Comparison of ENCODE assay signal across 8 cellular contexts in the genomic region with DNA sequence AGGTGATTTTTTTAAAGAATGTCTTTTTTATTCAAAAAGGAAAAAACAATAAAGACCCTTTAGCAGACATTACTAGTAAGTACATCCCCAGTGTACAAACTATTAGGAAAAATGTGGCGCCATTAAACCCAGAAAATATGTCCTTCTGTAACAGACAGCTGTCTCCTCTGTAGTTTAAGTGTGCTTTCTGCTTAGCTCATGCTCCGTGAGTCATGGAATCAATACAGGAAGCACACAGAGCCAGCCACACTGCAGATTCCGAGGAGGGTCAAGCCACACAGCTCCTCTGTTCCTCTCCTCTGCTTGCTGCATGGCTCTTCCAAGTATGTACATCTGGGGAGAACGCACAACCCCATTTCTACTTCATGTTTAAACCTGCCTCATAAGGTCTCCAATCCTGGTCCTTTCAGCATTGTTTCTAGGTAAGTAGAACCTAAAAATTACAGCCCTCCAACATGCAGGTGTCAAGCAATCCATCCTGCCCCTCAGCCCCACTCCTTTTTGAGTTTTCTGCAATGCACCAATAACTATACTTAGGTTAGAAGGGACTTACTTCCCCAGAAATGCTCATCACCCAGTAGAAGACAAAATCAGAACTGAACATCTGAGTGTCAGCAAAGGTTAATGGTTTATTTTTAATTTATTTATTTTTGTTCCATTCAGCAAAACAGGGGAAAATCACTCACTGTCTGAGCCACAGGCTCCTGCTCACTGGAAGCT. TPM values are rescaled to one million over a fixed set of nuclear protein-coding genes. Genes with fewer than 3 reads are reported as not detected.
DNase-seq lines count a peak whose midpoint lies in the region; ATAC-seq and TF ChIP-seq lines count a peak whose summit lies in the region.

No MANE protein-coding gene starts in this region.

- H3K9me3 Mint-ChIP-seq in mesothelial cell of epicardium: no peaks in the 10 kb centered on the region

- H2AFZ ChIP-seq in Loucy (ENCODE audit: low read length): no peak overlapping the region
- no peak overlapping the region for H2AFZ ChIP-seq in SK-N-SH (ENCODE audit: low read depth)

- H3K4me1 ChIP-seq in Loucy (ENCODE audit: insufficient read depth, low read length, poor library complexity, severe bottlenecking): peaks cover 33% of the 10 kb centered on the region
- H3K4me1 ChIP-seq in SK-N-SH (ENCODE audit: control insufficient read depth in 1 of 2, insufficient read depth in 2 of 2, low read depth in 1 of 2, low read length in 1 of 2): peaks cover 34 to 62% of the 10 kb centered on the region in 2 experiments
- H3K4me1 ChIP-seq in ectodermal cell (ENCODE audit: control insufficient read depth, insufficient read depth, low read length): peaks cover 35% of the 10 kb centered on the region
- H3K4me1 ChIP-seq in upper lobe of right lung: peaks cover 60% of the 10 kb centered on the region

- H3K4me1 Mint-ChIP-seq in mesothelial cell of epicardium: peaks cover 59% of the 10 kb centered on the region

- H3K27ac ChIP-seq in SK-N-SH (ENCODE audit: low read depth in 2 of 2, low read length in 1 of 2) (peak overlapping the region; percentile 93 to 99), ectodermal cell (ENCODE audit: insufficient read depth, low read depth, low read length, poor library complexity, severe bottlenecking) (peak overlapping the region; percentile 91), upper lobe of right lung (peak overlapping the region; percentile 79)

- H3F3A ChIP-seq in Loucy (ENCODE audit: low read depth) (no peaks in the 10 kb centered on the region), SK-N-SH (replicated peaks; ENCODE audit: insufficient read depth) (peaks cover 27% of the 10 kb centered on the region)

- TF ChIP-seq CTCF in Loucy (conservative IDR thresholded peaks at IDR 0.05; ENCODE audit: low read length): no peak
- TF ChIP-seq CTCF in SK-N-SH (IDR thresholded peaks at IDR 0.05): no peak
- no peak for TF ChIP-seq CTCF in mesothelial cell of epicardium (IDR thresholded peaks at IDR 0.05; ENCODE audit: unreplicated experiment)
- TF ChIP-seq CTCF in upper lobe of right lung (IDR thresholded peaks at IDR 0.05): no peak

- H3K9me3 ChIP-seq in Loucy (ENCODE audit: insufficient read depth, low read depth, low read length) (no peaks in the 10 kb centered on the region), SK-N-SH (no peaks in the 10 kb centered on the region), ectodermal cell (ENCODE audit: control insufficient read depth, low read length) (no peaks in the 10 kb centered on the region), upper lobe of right lung (no peaks in the 10 kb centered on the region)

- no peak for TF ChIP-seq RAD21 in SK-N-SH (IDR thresholded peaks at IDR 0.05; ENCODE audit: low read length)

- no peaks in the 10 kb centered on the region for H4K20me1 ChIP-seq in Loucy (ENCODE audit: insufficient read depth, low read length, poor library complexity, severe bottlenecking)
- peaks cover 4% of the 10 kb centered on the region; the same call in 1 of the 2 replicates for H4K20me1 ChIP-seq in SK-N-SH (ENCODE audit: insufficient read depth)

- CTCF ChIA-PET in SK-N-SH (lab: Yijun Ruan, JAX): interaction anchor here (1.2 to 1.9 kb wide), 3 partner anchors 31 to 152 kb away, joined by 4 to 5 read pairs (median 5); a partner anchor contains a TSS

- no peaks in the 10 kb centered on the region for H3K9me2 ChIP-seq in Loucy (replicated peaks; ENCODE audit: low read depth, low read length)
- H3K9me2 ChIP-seq in SK-N-SH: no peaks in the 10 kb centered on the region

- peak; percentile 88 for ATAC-seq in upper lobe of right lung
- no peak for ATAC-seq in GM19023 (IDR thresholded peaks at IDR 0.05; ENCODE audit: unreplicated experiment)
- ATAC-seq in GM21619 (IDR thresholded peaks at IDR 0.05; ENCODE audit: unreplicated experiment): no peak

- 6% methylated on average over 4 of the region's 4 CpGs for WGBS in SK-N-SH (ENCODE audit: low lambda C conversion rate)
- 36 to 42% methylated on average over 4 of the region's 4 CpGs for WGBS in ectodermal cell, 2 experiments

- H3K27me3 Mint-ChIP-seq in mesothelial cell of epicardium (ENCODE audit: low read depth): no peaks in the 10 kb centered on the region

- peak overlapping the region; percentile 43 for H3K4me2 ChIP-seq in Loucy (ENCODE audit: low read depth, low read length, poor library complexity, severe bottlenecking)
- H3K4me2 ChIP-seq in SK-N-SH: peak overlapping the region; percentile 84

- TF ChIP-seq EP300 in SK-N-SH (IDR thresholded peaks at IDR 0.05; ENCODE audit: borderline replicate concordance in 1 of 2, low read depth in 1 of 2, low read length in 1 of 2): no peak

- H3K27ac Mint-ChIP-seq in mesothelial cell of epicardium: peak overlapping the region; percentile 67

- no peaks in the 10 kb centered on the region for H3K36me3 ChIP-seq in Loucy (ENCODE audit: insufficient read depth, low read length)
- H3K36me3 ChIP-seq in SK-N-SH (replicated peaks in 1 of 2; ENCODE audit: control insufficient read depth in 1 of 2, insufficient read depth in 2 of 2, low read length in 1 of 2): no peaks in the 10 kb centered on the region
- no peaks in the 10 kb centered on the region for H3K36me3 ChIP-seq in ectodermal cell (ENCODE audit: control insufficient read depth, insufficient read depth, low read length)
- no peaks in the 10 kb centered on the region for H3K36me3 ChIP-seq in upper lobe of right lung

- intact Hi-C loops in upper lobe of right lung (cut with DNase I): no loop called here

- H3K9ac ChIP-seq in Loucy (ENCODE audit: low read depth, low read length, poor library complexity, severe bottlenecking) (peak overlapping the region; percentile 6), SK-N-SH (peak overlapping the region; percentile 64)

- peak overlapping the region; percentile 24 for H3K4me3 Mint-ChIP-seq in mesothelial cell of epicardium

- DNase-seq in COR-L47 (lab: John Stamatoyannopoulos, UW) (peak; percentile 32), SK-N-SH (peak; percentile 22), mesothelial cell of epicardium (ENCODE audit: low spot score in 2 of 2, unreplicated experiment in 2 of 2) (no peak), upper lobe of right lung (no peak)

- no peak overlapping the region for H3K4me3 ChIP-seq in Loucy (ENCODE audit: low read length, poor library complexity, severe bottlenecking)
- peak overlapping the region; percentile 29 to 57 for H3K4me3 ChIP-seq in SK-N-SH (ENCODE audit: low read depth in 2 of 2, low read length in 1 of 2)
- H3K4me3 ChIP-seq in ectodermal cell (ENCODE audit: insufficient read depth, low read depth, low read length): no peak overlapping the region
- H3K4me3 ChIP-seq in upper lobe of right lung: peak overlapping the region; percentile 38

- H3K27me3 ChIP-seq in Loucy (ENCODE audit: insufficient read depth, low read length, poor library complexity, severe bottlenecking) (no peaks in the 10 kb centered on the region), SK-N-SH (ENCODE audit: insufficient read depth) (no peaks in the 10 kb centered on the region), ectodermal cell (ENCODE audit: control insufficient read depth, insufficient read depth, low read length, poor library complexity, severe bottlenecking) (no peaks in the 10 kb centered on the region), upper lobe of right lung (no peaks in the 10 kb centered on the region)

- H3K36me3 Mint-ChIP-seq in mesothelial cell of epicardium: no peaks in the 10 kb centered on the region

- no peaks in the 10 kb centered on the region for H3K79me2 ChIP-seq in Loucy (ENCODE audit: insufficient read depth, low read length)
- H3K79me2 ChIP-seq in SK-N-SH (ENCODE audit: insufficient read depth): peaks cover 65% of the 10 kb centered on the region

- POLR2A ChIA-PET in SK-N-SH (lab: Yijun Ruan, JAX): interaction anchor here (0.6 to 1.6 kb wide), 4 partner anchors 9 to 39 kb away, joined by 3 to 4 read pairs (median 4); no protein-coding TSS in a partner anchor

TF ChIP-seq in SK-N-SH, 30 proteins besides CTCF, POLR2A, EP300 and RAD21 (continues in another document):
- no peak for TF ChIP-seq CHD2 (IDR thresholded peaks at IDR 0.05; ENCODE audit: low read length, partially characterized antibody)
- TF ChIP-seq TEAD4 (IDR thresholded peaks at IDR 0.05; ENCODE audit: borderline replicate concordance, insufficient read depth): no peak
- TF ChIP-seq, protein P1, sequence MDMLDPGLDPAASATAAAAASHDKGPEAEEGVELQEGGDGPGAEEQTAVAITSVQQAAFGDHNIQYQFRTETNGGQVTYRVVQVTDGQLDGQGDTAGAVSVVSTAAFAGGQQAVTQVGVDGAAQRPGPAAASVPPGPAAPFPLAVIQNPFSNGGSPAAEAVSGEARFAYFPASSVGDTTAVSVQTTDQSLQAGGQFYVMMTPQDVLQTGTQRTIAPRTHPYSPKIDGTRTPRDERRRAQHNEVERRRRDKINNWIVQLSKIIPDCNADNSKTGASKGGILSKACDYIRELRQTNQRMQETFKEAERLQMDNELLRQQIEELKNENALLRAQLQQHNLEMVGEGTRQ (IDR thresholded peaks at IDR 0.05; ENCODE audit: borderline replicate concordance, low read depth, low read length): no peak
- TF ChIP-seq FOXM1 (IDR thresholded peaks at IDR 0.05; ENCODE audit: low read depth): no peak
- peak; percentile 12 for TF ChIP-seq MXI1 (IDR thresholded peaks at IDR 0.05; ENCODE audit: low read depth, low read length)
- TF ChIP-seq EZH2phosphoT487 (IDR thresholded peaks at IDR 0.05; ENCODE audit: borderline replicate concordance, low read depth): no peak
- TF ChIP-seq MEF2A (IDR thresholded peaks at IDR 0.05; ENCODE audit: borderline replicate concordance, low read depth): no peak
- no peak for TF ChIP-seq SIN3A (IDR thresholded peaks at IDR 0.05; ENCODE audit: borderline replicate concordance, low read depth, low read length)
- TF ChIP-seq, protein P2, sequence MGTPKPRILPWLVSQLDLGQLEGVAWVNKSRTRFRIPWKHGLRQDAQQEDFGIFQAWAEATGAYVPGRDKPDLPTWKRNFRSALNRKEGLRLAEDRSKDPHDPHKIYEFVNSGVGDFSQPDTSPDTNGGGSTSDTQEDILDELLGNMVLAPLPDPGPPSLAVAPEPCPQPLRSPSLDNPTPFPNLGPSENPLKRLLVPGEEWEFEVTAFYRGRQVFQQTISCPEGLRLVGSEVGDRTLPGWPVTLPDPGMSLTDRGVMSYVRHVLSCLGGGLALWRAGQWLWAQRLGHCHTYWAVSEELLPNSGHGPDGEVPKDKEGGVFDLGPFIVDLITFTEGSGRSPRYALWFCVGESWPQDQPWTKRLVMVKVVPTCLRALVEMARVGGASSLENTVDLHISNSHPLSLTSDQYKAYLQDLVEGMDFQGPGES (IDR thresholded peaks at IDR 0.05; ENCODE audit: low read depth, low read length): no peak
- TF ChIP-seq RXRA (IDR thresholded peaks at IDR 0.05; ENCODE audit: borderline replicate concordance, low read depth): no peak

RNA-seq across cellular contexts. Expression of a gene that starts 37.5 kb away (rescaled TPM):
- 21.0 and 22.4 TPM in 2 replicates for polyA plus RNA-seq in SK-N-SH (2012; rRNA removed)
- polyA plus RNA-seq in SK-N-SH (2012; cell fraction: cytosol; rRNA removed): 36.5 and 38.2 TPM in 2 replicates
- polyA plus RNA-seq in SK-N-SH (2012; cell fraction: nucleus; rRNA removed): 24.4 and 30.1 TPM in 2 replicates
- 20.3 TPM for polyA plus RNA-seq in ectodermal cell (2013, experiment 1 of 4)
- polyA plus RNA-seq in ectodermal cell (2013, experiment 2 of 4): 24.5 TPM
- polyA plus RNA-seq in ectodermal cell (2013, experiment 3 of 4): 17.3 TPM
- 19.2 TPM for polyA plus RNA-seq in ectodermal cell (2013, experiment 4 of 4)
- total RNA-seq in mesothelial cell of epicardium (24.7 to 27.5 TPM (median 27.0 TPM) in 3 replicates), upper lobe of right lung (34.4 TPM)

Comparison
In these comparisons a context has a peak if more than half of its experiments do, and no peak if none do; other contexts are left out.
1. DNase-seq: peak in COR-L47 (single experiment) and SK-N-SH (single experiment); none in mesothelial cell of epicardium (0 of 2) and upper lobe of right lung (single experiment).
2. H3K4me3 ChIP-seq: peak in SK-N-SH (2 of 2) and upper lobe of right lung (single experiment); none in Loucy (single experiment) and ectodermal cell (single experiment).
3. Peak in every context shown above with its lines, with median percentiles within 50 percentile points of each other: H3K27ac ChIP-seq.